21 cellular contexts compared by ENCODE assay signal in the genomic region with DNA sequence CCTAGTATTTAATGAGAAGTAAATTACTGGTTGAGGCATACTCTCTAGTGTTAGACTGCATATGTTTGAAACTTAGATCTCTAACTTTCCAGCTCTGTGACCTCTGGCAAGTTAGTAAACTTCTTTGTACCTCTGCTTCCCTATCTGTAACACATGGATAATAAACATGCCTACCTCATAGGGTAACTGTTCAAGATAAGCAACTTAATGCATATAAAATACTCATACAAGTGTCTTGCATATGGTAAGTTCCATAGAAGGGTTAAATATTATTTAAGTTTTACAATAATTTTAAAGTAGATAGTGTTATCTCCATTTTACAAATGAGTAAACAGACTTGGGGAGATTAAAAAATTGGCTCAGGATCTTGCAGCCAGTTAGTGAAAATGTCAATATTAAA.
"Had no signal": no experiment of that assay in that cellular context is flagged by ENCODE, and none has a peak within 500 bp of the region (broad histone marks: within the 10 kb centered on the region; RNA-seq: fewer than 3 reads in every experiment).

No MANE protein-coding gene starts in this region.

- H3K9me3 ChIP-seq: esophagus squamous epithelium, left lung, lower lobe of right lung, pancreas, right lobe of liver, thoracic aorta, transverse colon had no signal

- H3K36me3 ChIP-seq: esophagus squamous epithelium, left lung, lower lobe of right lung, pancreas, right lobe of liver, thoracic aorta, transverse colon had no signal

- H3K27ac ChIP-seq: epithelial cell of prostate, esophagus squamous epithelium, left lung, lower lobe of right lung, pancreas, right lobe of liver, thoracic aorta, transverse colon had no signal

- H3K4me3 ChIP-seq: esophagus squamous epithelium, left lung, lower lobe of right lung, pancreas, right lobe of liver, thoracic aorta, transverse colon had no signal

- H3K27me3 ChIP-seq: esophagus squamous epithelium, left lung, pancreas, right lobe of liver, transverse colon had no signal

- ATAC-seq: effector memory CD8-positive, alpha-beta T cell; left lung; lower lobe of right lung; right lobe of liver; stimulated activated naive B cell treated with anti-CD40 and anti-IgM and Interleukin-4, amounts not matched to agents 10 μg/mL and 1 μg/mL and 100 μg/mL, for 72 hours; stimulated activated naive CD8-positive, alpha-beta T cell treated with anti-CD3 and anti-CD28 coated beads, Interleukin-15, amount 100 ng/mL, for 72 hours had no signal

- DNase-seq: cerebellar nuclear complex; effector memory CD8-positive, alpha-beta T cell; esophagus squamous epithelium; foreskin fibroblast; hippocampal formation; kidney glomerular epithelial cell; lower lobe of right lung; midbrain; naive B cell; occipital lobe; pancreas; right lobe of liver; stimulated activated CD4-positive, alpha-beta T cell treated with anti-CD3 and anti-CD28 coated beads, Interleukin-2, amount 100 ng/mL, for 24 hours; stimulated activated CD4-positive, alpha-beta T cell treated with anti-CD3 and anti-CD28 coated beads, Interleukin-4, amount 100 ng/mL, for 4 hours; stimulated activated naive B cell treated with anti-CD40 and anti-IgM and Interleukin-4, amounts not matched to agents 10 μg/mL and 1 μg/mL and 100 μg/mL, for 72 hours; stimulated activated naive CD8-positive, alpha-beta T cell treated with anti-CD3 and anti-CD28 coated beads, Interleukin-15, amount 100 ng/mL, for 72 hours; substantia nigra; transverse colon had no signal
